In genomic region chr3:187662848-187663407, GRCh38 we compare ENCODE assay signal across 29 cellular contexts. TPM values are rescaled to one million over a fixed set of nuclear protein-coding genes. Genes with fewer than 3 reads are reported as not detected.
DNase-seq lines count a peak whose midpoint lies in the region; ATAC-seq, FAIRE-seq and TF ChIP-seq lines count a peak whose summit lies in the region.
"Had no signal": no experiment of that assay in that cellular context is flagged by ENCODE, and none has a peak within 500 bp of the region (broad histone marks: within the 10 kb centered on the region; RNA-seq: fewer than 3 reads in every experiment).

No MANE protein-coding gene starts in this region.

- intact Hi-C loops in K562 (cut with micrococcal nuclease): no loop called here
- intact Hi-C loops in right cardiac atrium (cut with DNase I): no loop called here
- intact Hi-C loops in kidney (cut with DNase I): no loop called here

- H3K27ac ChIP-seq in MM.1S (ENCODE audit: low read length): no peak overlapping the region
- no peak overlapping the region for H3K27ac ChIP-seq in OCI-LY3 (ENCODE audit: low read length)
- H3K27ac ChIP-seq in K562 (ENCODE audit: extremely low read depth, low read depth, low read length): no peak overlapping the region
- H3K27ac ChIP-seq in right cardiac atrium (ENCODE audit: low read length): no peak overlapping the region
- H3K27ac ChIP-seq in kidney (ENCODE audit: low read depth in 2 of 2, low read length in 2 of 2): no peak overlapping the region
- H3K27ac ChIP-seq: esophagus squamous epithelium, heart right ventricle, neural progenitor cell, Peyer's patch, right lobe of liver, SJCRH30, upper lobe of left lung had no signal

- H3K27me3 ChIP-seq in MM.1S (replicated peaks; ENCODE audit: insufficient read depth, low read length) (no peaks in the 10 kb centered on the region), OCI-LY3 (ENCODE audit: low read depth, low read length) (peaks cover 38% of the 10 kb centered on the region), K562 (ENCODE audit: control insufficient read depth in 2 of 2, insufficient read depth in 2 of 2, low read length in 2 of 2) (no peaks in the 10 kb centered on the region), right cardiac atrium (ENCODE audit: control insufficient read depth, insufficient read depth) (peaks cover 3% of the 10 kb centered on the region)
- H3K27me3 ChIP-seq: Peyer's patch, right lobe of liver, SJCRH30, upper lobe of left lung had no signal

- H4K20me1 ChIP-seq in MM.1S (ENCODE audit: insufficient read depth, low read length) (no peaks in the 10 kb centered on the region), OCI-LY3 (ENCODE audit: insufficient read depth, low read length) (no peaks in the 10 kb centered on the region), K562 (replicated peaks; ENCODE audit: control insufficient read depth, insufficient read depth, low read length) (no peaks in the 10 kb centered on the region; the same call in 1 of the 2 replicates)

- POLR2A ChIA-PET in K562 (lab: Yijun Ruan, JAX): no interaction called here

- 0% methylated on average over 5 of the region's 5 CpGs for WGBS in K562 (ENCODE audit: insufficient coverage, low coverage, missing lambda C conversion rate)
- WGBS in right cardiac atrium: 84% methylated on average over 5 of the region's 5 CpGs

- no peak for ATAC-seq in K562
- no peak for ATAC-seq in right cardiac atrium
- no peak for ATAC-seq in GM18870 (IDR thresholded peaks at IDR 0.05; ENCODE audit: unreplicated experiment)
- ATAC-seq: activated naive CD8-positive, alpha-beta T cell treated with anti-CD3 and anti-CD28 coated beads, Interleukin-2, amount 50 U/mL, for 24 hours; activated T-cell treated with anti-CD3 and anti-CD28 coated beads, Interleukin-2, amount 50 U/mL, for 4 hours; heart right ventricle had no signal

- H3K36me3 ChIP-seq in MM.1S (replicated peaks; ENCODE audit: insufficient read depth, low read length) (no peaks in the 10 kb centered on the region), OCI-LY3 (replicated peaks; ENCODE audit: low read depth, low read length) (no peaks in the 10 kb centered on the region), K562 (ENCODE audit: control insufficient read depth, insufficient read depth, low read length) (no peaks in the 10 kb centered on the region), kidney (ENCODE audit: control insufficient read depth in 1 of 2, insufficient read depth in 2 of 2, low read length in 2 of 2) (no peaks in the 10 kb centered on the region)
- H3K36me3 ChIP-seq: esophagus squamous epithelium, heart right ventricle, neural progenitor cell, Peyer's patch, right lobe of liver, SJCRH30, upper lobe of left lung had no signal

- CTCF ChIA-PET in K562 (lab: Yijun Ruan, JAX; ENCODE audit: low intra/inter-chr PET ratio): no interaction called here

- H2AFZ ChIP-seq in MM.1S (ENCODE audit: low read length): 0 out of 2 replicates have a peak overlapping the region, but pooled peaks have one; percentile 1
- H2AFZ ChIP-seq in OCI-LY3 (ENCODE audit: low read depth, low read length): no peak overlapping the region
- H2AFZ ChIP-seq in K562 (ENCODE audit: low read depth, low read length): no peak overlapping the region
- H2AFZ ChIP-seq: neural progenitor cell had no signal

- TF ChIP-seq CTCF in MM.1S (IDR thresholded peaks at IDR 0.05; ENCODE audit: low read length): no peak
- no peak for TF ChIP-seq CTCF in OCI-LY3 (IDR thresholded peaks at IDR 0.05; ENCODE audit: low read depth, low read length)
- TF ChIP-seq CTCF in K562 (IDR thresholded peaks at IDR 0.05 in 2 of 3, conservative IDR thresholded peaks at IDR 0.05 in 1 of 3; ENCODE audit: insufficient read depth in 2 of 3, low read depth in 1 of 3, low read length in 3 of 3): no peak
- no peak for TF ChIP-seq CTCF in kidney (IDR thresholded peaks at IDR 0.05; ENCODE audit: borderline replicate concordance, extremely low read depth, insufficient read depth)

- no TSS peak for BruUV-seq in K562 (replicated peaks; lab: Mats Ljungman, UMichigan)

- TF ChIP-seq RAD21 in K562 (CRISPR knock-in tag; conservative IDR thresholded peaks at IDR 0.05 in 1 of 2, IDR thresholded peaks at IDR 0.05 in 1 of 2): no peak

- TF ChIP-seq EP300 in K562 (IDR thresholded peaks at IDR 0.05; ENCODE audit: low read length): no peak

- no peaks in the 10 kb centered on the region for H3K9me2 ChIP-seq in MM.1S (replicated peaks; ENCODE audit: insufficient read depth, low read length)

- in situ Hi-C loops in K562 (cut with MboI): no loop called here

- DNase-seq in CD1c-positive myeloid dendritic cell (ENCODE audit: extremely low spot score) (peak; percentile 23), MM.1S (no peak), K562 (ENCODE audit: extremely low read depth in 1 of 4, low spot score in 3 of 4) (no peak), right cardiac atrium (no peak), kidney (no peak), DMS53 treated with DMSO at 0.1 percent for 48 hours (lab: John Stamatoyannopoulos, UW; ENCODE audit: unreplicated experiment) (no peak)
- DNase-seq: ACHN; activated CD4-positive, alpha-beta T cell treated with anti-CD3 and anti-CD28 coated beads for 4 hours; activated naive CD8-positive, alpha-beta T cell treated with anti-CD3 and anti-CD28 coated beads, Interleukin-2, amount 50 U/mL, for 24 hours; activated T-cell treated with anti-CD3 and anti-CD28 coated beads, Interleukin-2, amount 50 U/mL, for 4 hours; C1 segment of cervical spinal cord; Calu3; esophagus squamous epithelium; foreskin melanocyte; H7; heart right ventricle; NCI-H146; NCI-H446 treated with DMSO at 0.1 percent for 48 hours; Peyer's patch; right lobe of liver; SJCRH30; stimulated activated CD4-positive, alpha-beta T cell treated with anti-CD3 and anti-CD28 coated beads, Interleukin-4, amount 100 ng/mL, for 1 hour; upper lobe of left lung had no signal

- H3K4me1 ChIP-seq in MM.1S (ENCODE audit: low read length) (peaks cover 7% of the 10 kb centered on the region), OCI-LY3 (ENCODE audit: low read length) (peaks cover 30% of the 10 kb centered on the region), K562 (replicated peaks in 1 of 2; ENCODE audit: control insufficient read depth in 2 of 2, insufficient read depth in 2 of 2, low read length in 2 of 2) (no peaks in the 10 kb centered on the region), right cardiac atrium (ENCODE audit: control insufficient read depth, insufficient read depth, low read length) (no peaks in the 10 kb centered on the region), kidney (ENCODE audit: control insufficient read depth in 1 of 2, insufficient read depth in 1 of 2, low read depth in 1 of 2, low read length in 2 of 2) (no peaks in the 10 kb centered on the region)
- H3K4me1 ChIP-seq: esophagus squamous epithelium, neural progenitor cell, Peyer's patch, right lobe of liver, SJCRH30, upper lobe of left lung had no signal

- H3K9me3 ChIP-seq in MM.1S (replicated peaks; ENCODE audit: insufficient read depth, low read length): no peaks in the 10 kb centered on the region
- H3K9me3 ChIP-seq in OCI-LY3 (ENCODE audit: insufficient read depth, low read length): peaks cover 7% of the 10 kb centered on the region; the same call in 1 of the 2 replicates
- no peaks in the 10 kb centered on the region for H3K9me3 ChIP-seq in K562 (replicated peaks; ENCODE audit: control insufficient read depth, insufficient read depth, low read depth, low read length)
- H3K9me3 ChIP-seq in right cardiac atrium (ENCODE audit: control insufficient read depth, low read length): no peaks in the 10 kb centered on the region
- H3K9me3 ChIP-seq in kidney (ENCODE audit: control insufficient read depth in 1 of 2, low read length in 2 of 2): no peaks in the 10 kb centered on the region
- H3K9me3 ChIP-seq: esophagus squamous epithelium, heart right ventricle, Peyer's patch, right lobe of liver, SJCRH30, upper lobe of left lung had no signal

- H3K79me2 ChIP-seq in MM.1S (ENCODE audit: low read length) (no peaks in the 10 kb centered on the region), OCI-LY3 (ENCODE audit: low read length) (no peaks in the 10 kb centered on the region), K562 (ENCODE audit: control insufficient read depth, insufficient read depth, low read length) (no peaks in the 10 kb centered on the region)

- FAIRE-seq in K562 (lab: Jason Lieb, UNC) (no peak), kidney (lab: Jason Lieb, UNC) (no peak)

- no peak overlapping the region for H3K9ac ChIP-seq in MM.1S (ENCODE audit: low read length)
- no peak overlapping the region for H3K9ac ChIP-seq in OCI-LY3 (ENCODE audit: low read length)
- no peak overlapping the region for H3K9ac ChIP-seq in K562 (ENCODE audit: insufficient read depth in 1 of 2, low read depth in 2 of 2, low read length in 2 of 2)
- H3K9ac ChIP-seq in kidney (ENCODE audit: low read length in 2 of 2): no peak overlapping the region
- H3K9ac ChIP-seq: neural progenitor cell had no signal

- no peaks in the 10 kb centered on the region for H3F3A ChIP-seq in MM.1S (ENCODE audit: insufficient read depth, low read length)

- no peaks in the 10 kb centered on the region for H3K9me1 ChIP-seq in K562 (ENCODE audit: control insufficient read depth, insufficient read depth, low read length)

- no peak for TF ChIP-seq POLR2A in K562 (conservative IDR thresholded peaks at IDR 0.05)

- H3K4me3 ChIP-seq in MM.1S (ENCODE audit: low read length) (no peak overlapping the region), OCI-LY3 (ENCODE audit: low read length) (no peak overlapping the region), K562 (no peak overlapping the region), right cardiac atrium (ENCODE audit: low read length) (no peak overlapping the region), kidney (ENCODE audit: low read length in 2 of 2) (no peak overlapping the region)
- H3K4me3 ChIP-seq: esophagus squamous epithelium, heart right ventricle, lung, neural progenitor cell, Peyer's patch, right lobe of liver, SJCRH30, upper lobe of left lung had no signal

- peak overlapping the region; percentile 10 for H3K4me2 ChIP-seq in MM.1S (ENCODE audit: low read depth, low read length)
- H3K4me2 ChIP-seq in OCI-LY3 (ENCODE audit: low read length): peak overlapping the region; percentile 16; the same call in 1 of the 2 replicates
- no peak overlapping the region for H3K4me2 ChIP-seq in K562 (ENCODE audit: insufficient read depth, low read length)
- H3K4me2 ChIP-seq: neural progenitor cell had no signal

RNA-seq across cellular contexts. Expression of gene SST, which starts 7.3 kb away (rescaled TPM):
- not detected in 2 replicates for total RNA-seq in K562 (2011; cell fraction: chromatin; rRNA removed; ENCODE audit: low replicate concordance)
- total RNA-seq in K562 (2011; cell fraction: nucleolus; rRNA removed): not detected in 2 replicates
- total RNA-seq in K562 (2011; cell fraction: nucleoplasm; rRNA removed): not detected in 2 replicates
- total RNA-seq in K562 (2014; rRNA removed): not detected in 2 replicates
- not detected in 2 replicates for total RNA-seq in K562 (2014; rRNA removed; fragmentation: Illumina TruSeq; extraction: Trizol)
- total RNA-seq in K562 (2015; rRNA removed; fragmentation: Illumina TruSeq; extraction: Trizol): not detected in 2 replicates
- not detected in 2 replicates for total RNA-seq in K562 (2021)
- polyA plus RNA-seq in K562 (2011; rRNA removed): not detected in 2 replicates
- not detected in 2 replicates for polyA plus RNA-seq in K562 (2011; cell fraction: cytosol; rRNA removed)
- not detected in 2 replicates for polyA plus RNA-seq in K562 (2011; cell fraction: nucleus; rRNA removed)
- not detected in 2 replicates for polyA plus RNA-seq in K562 (2012)
- polyA plus RNA-seq in K562 (2014; fragmentation: Illumina TruSeq; extraction: Trizol): not detected in 2 replicates
- polyA plus RNA-seq in K562 (2014; fragmentation: Nextera tagmentation; extraction: Ambion mirVana): not detected
- polyA plus RNA-seq in K562 (2014; rRNA removed): not detected in 2 replicates
- polyA minus RNA-seq in K562 (2011; rRNA and poly(A)+ RNA removed): not detected in 2 replicates
- not detected in 2 replicates for polyA minus RNA-seq in K562 (2011; cell fraction: cytosol; rRNA and poly(A)+ RNA removed)
- not detected in 2 replicates for polyA minus RNA-seq in K562 (2011; cell fraction: nucleus; rRNA and poly(A)+ RNA removed)
- total RNA-seq in right cardiac atrium: under 1 TPM in 1 of 4 donors, not detected in 3; 0.84 TPM
- 7.0 TPM for polyA plus RNA-seq in right cardiac atrium
- total RNA-seq in kidney: not detected
- polyA plus RNA-seq in kidney (ENCODE audit: insufficient read depth, low read depth, low replicate concordance): not detected
- total RNA-seq: activated T-cell treated with anti-CD3 and anti-CD28 coated beads, Interleukin-2, amount 50 U/mL, for 4 hours; Calu3; esophagus squamous epithelium; heart right ventricle; MCF 10A; posterior vena cava; right lobe of liver; SJCRH30; upper lobe of left lung had no signal

RNA-seq across cellular contexts. Expression of gene RTP2, which starts 39.4 kb away (rescaled TPM):
- not detected in 2 replicates for total RNA-seq in K562 (2011; cell fraction: chromatin; rRNA removed; ENCODE audit: low replicate concordance)
- total RNA-seq in K562 (2011; cell fraction: nucleolus; rRNA removed): not detected in 2 replicates
- not detected in 2 replicates for total RNA-seq in K562 (2011; cell fraction: nucleoplasm; rRNA removed)
- total RNA-seq in K562 (2014; rRNA removed): not detected in 2 replicates
- total RNA-seq in K562 (2014; rRNA removed; fragmentation: Illumina TruSeq; extraction: Trizol): not detected in 2 replicates
- not detected in 2 replicates for total RNA-seq in K562 (2015; rRNA removed; fragmentation: Illumina TruSeq; extraction: Trizol)
- total RNA-seq in K562 (2021): not detected in 2 replicates
- polyA plus RNA-seq in K562 (2011; rRNA removed): not detected in 2 replicates
- polyA plus RNA-seq in K562 (2011; cell fraction: cytosol; rRNA removed): not detected in 2 replicates
- polyA plus RNA-seq in K562 (2011; cell fraction: nucleus; rRNA removed): not detected in 2 replicates
- polyA plus RNA-seq in K562 (2012): not detected in 2 replicates
- polyA plus RNA-seq in K562 (2014; fragmentation: Illumina TruSeq; extraction: Trizol): not detected in 2 replicates
- not detected for polyA plus RNA-seq in K562 (2014; fragmentation: Nextera tagmentation; extraction: Ambion mirVana)
- polyA plus RNA-seq in K562 (2014; rRNA removed): not detected in 2 replicates
- polyA minus RNA-seq in K562 (2011; rRNA and poly(A)+ RNA removed): not detected in 2 replicates
- polyA minus RNA-seq in K562 (2011; cell fraction: cytosol; rRNA and poly(A)+ RNA removed): not detected in 2 replicates
- polyA minus RNA-seq in K562 (2011; cell fraction: nucleus; rRNA and poly(A)+ RNA removed): not detected in 2 replicates
- total RNA-seq in right cardiac atrium: not detected
- polyA plus RNA-seq in right cardiac atrium: not detected
- not detected for total RNA-seq in kidney
- polyA plus RNA-seq in kidney (ENCODE audit: insufficient read depth, low read depth, low replicate concordance): not detected
- total RNA-seq: activated T-cell treated with anti-CD3 and anti-CD28 coated beads, Interleukin-2, amount 50 U/mL, for 4 hours; Calu3; esophagus squamous epithelium; H7; heart right ventricle; lung; MCF 10A; Peyer's patch; posterior vena cava; right lobe of liver; SJCRH30; upper lobe of left lung had no signal
- polyA plus RNA-seq: heart right ventricle, lung had no signal
